12 cellular contexts compared by ENCODE assay signal in genomic region chr6:134309227-134309626, GRCh38.
"Had no signal": no experiment of that assay in that cellular context is flagged by ENCODE, and none has a peak within 500 bp of the region (broad histone marks: within the 10 kb centered on the region; RNA-seq: fewer than 3 reads in every experiment).

No MANE protein-coding gene starts in this region.

- H3K4me3 ChIP-seq: heart left ventricle had no signal

- DNase-seq: activated CD4-positive, alpha-beta T cell treated with anti-CD3 and anti-CD28 coated beads for 36 hours; activated CD8-positive, alpha-beta T cell treated with anti-CD3 and anti-CD28 coated beads for 36 hours; activated effector memory CD4-positive, alpha-beta T cell treated with Interleukin-2 at 50 U/mL for 16 hours; activated naive CD4-positive, alpha-beta T cell treated with anti-CD3 and anti-CD28 coated beads, Interleukin-2, amount 50 U/mL, for 16 hours; activated T-cell treated with anti-CD3 and anti-CD28 coated beads, Interleukin-2, amount 50 U/mL, for 4 hours; amniotic stem cell; endodermal cell; heart left ventricle; immature natural killer cell; retina; T-helper 17 cell had no signal

- H3K36me3 ChIP-seq: heart left ventricle had no signal

- ATAC-seq: activated CD4-positive, alpha-beta T cell treated with anti-CD3 and anti-CD28 coated beads for 36 hours; activated CD8-positive, alpha-beta T cell treated with anti-CD3 and anti-CD28 coated beads for 36 hours; activated T-cell treated with anti-CD3 and anti-CD28 coated beads, Interleukin-2, amount 50 U/mL, for 4 hours; heart left ventricle; stimulated activated memory B cell treated with anti-CD40 and anti-IgM and Interleukin-4, amounts not matched to agents 10 μg/mL and 1 μg/mL and 100 μg/mL, for 72 hours; T-helper 17 cell had no signal

- H3K9me3 ChIP-seq: heart left ventricle had no signal

- H3K27me3 ChIP-seq: heart left ventricle had no signal
